In genomic region chr4:73129319-73129718, GRCh38 we compare ENCODE assay signal across 2 cellular contexts.
A peak's percentile ranks its signal among the peaks of the same experiment; 100 is the strongest.
TF ChIP-seq lines count a peak whose summit lies in the region.

No MANE protein-coding gene starts in this region.

TF ChIP-seq in HEK293, 187 proteins besides CTCF, POLR2A, EP300 and RAD21 (continued from another document):
- TF ChIP-seq ZNF121 (tag by site-specific recombination; IDR thresholded peaks at IDR 0.05) (0 out of 2 replicates have a peak, but pooled peaks have one; percentile 23), ZNF555 (tag by site-specific recombination; conservative IDR thresholded peaks at IDR 0.05) (no peak), ZNF600 (tag by site-specific recombination; IDR thresholded peaks at IDR 0.05) (no peak)

TF ChIP-seq in K562, 482 proteins besides CTCF, POLR2A, EP300 and RAD21 (continued from another document):
- peak; percentile 86 for TF ChIP-seq ZNF121 (CRISPR knock-in tag; conservative IDR thresholded peaks at IDR 0.05)
TF ChIP-seq in K562: peak in this region for 1.
